9 cellular contexts compared by ENCODE assay signal in genomic region chr14:94863366-94863765, GRCh38.
"Had no signal": no experiment of that assay in that cellular context is flagged by ENCODE, and none has a peak within 500 bp of the region (broad histone marks: within the 10 kb centered on the region; RNA-seq: fewer than 3 reads in every experiment).

No MANE protein-coding gene starts in this region.

- H3K27ac Mint-ChIP-seq: IgD-negative memory B cell had no signal

- H3K27ac ChIP-seq: HL-60, KMS-11 had no signal

- ATAC-seq: HepG2, K562 had no signal

- DNase-seq: IMR-90, KBM-7, KG1 had no signal

- H3K4me3 Mint-ChIP-seq: IgD-negative memory B cell had no signal

- H3K36me3 Mint-ChIP-seq: IgD-negative memory B cell had no signal

- H3K9me3 Mint-ChIP-seq: IgD-negative memory B cell had no signal

- FAIRE-seq: HepG2, HTR-8/SVneo, K562 had no signal

- H3K4me3 ChIP-seq: K562 had no signal

- H3K4me1 Mint-ChIP-seq: IgD-negative memory B cell had no signal

- H3K4me2 ChIP-seq: KMS-11 had no signal
